ENCODE assay signal across 8 cellular contexts in genomic region chr2:210199186-210199765, GRCh38. TPM values are rescaled to one million over a fixed set of nuclear protein-coding genes. Genes with fewer than 3 reads are reported as not detected.
A peak's percentile ranks its signal among the peaks of the same experiment; 100 is the strongest.
DNase-seq lines count a peak whose midpoint lies in the region; ATAC-seq and TF ChIP-seq lines count a peak whose summit lies in the region.

No MANE protein-coding gene starts in this region.

- no peaks in the 10 kb centered on the region for H3K9me3 Mint-ChIP-seq in HFFc6

- DNase-seq in NCI-H2107 treated with DMSO at 0.1 percent for 48 hours (lab: John Stamatoyannopoulos, UW; ENCODE audit: unreplicated experiment): peak; percentile 66
- DNase-seq in NCI-H2107 (lab: John Stamatoyannopoulos, UW): no peak
- peak; percentile 29 for DNase-seq in HFFc6
- peak; percentile 40 for DNase-seq in OCI-LY7 (ENCODE audit: low spot score)
- peak; percentile 27 to 64 for DNase-seq in erythroblast (lab: John Stamatoyannopoulos, UW)
- DNase-seq in putamen (ENCODE audit: low spot score): peak; percentile 11
- DNase-seq in activated CD4-positive, alpha-beta T cell treated with anti-CD3 and anti-CD28 coated beads for 4 hours: no peak

- peaks cover 14% of the 10 kb centered on the region for H3K4me1 Mint-ChIP-seq in HFFc6 (ENCODE audit: low read depth)

- H3K27ac ChIP-seq in OCI-LY7 (ENCODE audit: low read depth, low read length, poor library complexity, severe bottlenecking): no peak overlapping the region

- no peak overlapping the region for H3K4me3 Mint-ChIP-seq in HFFc6

- H3K36me3 Mint-ChIP-seq in HFFc6 (ENCODE audit: low read depth): no peaks in the 10 kb centered on the region

- POLR2A ChIA-PET in OCI-LY7 (lab: Charles Lee): interaction anchor here (0.8 kb wide), 1 partner anchor 195 kb away, joined by 4 read pairs; no protein-coding TSS in a partner anchor

- no peak overlapping the region for H3K4me3 ChIP-seq in OCI-LY7 (ENCODE audit: low read depth, low read length, poor library complexity, severe bottlenecking)

- H3K4me1 ChIP-seq in OCI-LY7 (ENCODE audit: insufficient read depth, low read length, poor library complexity, severe bottlenecking): no peaks in the 10 kb centered on the region

- peak; percentile 89 for TF ChIP-seq CTCF in HFFc6 (IDR thresholded peaks at IDR 0.05)
- peak; percentile 88 for TF ChIP-seq CTCF in OCI-LY7 (conservative IDR thresholded peaks at IDR 0.05; ENCODE audit: low read length)

- H3K79me2 ChIP-seq in OCI-LY7 (ENCODE audit: insufficient read depth, low read depth, low read length): no peaks in the 10 kb centered on the region

- intact Hi-C loops in OCI-LY7 (cut with micrococcal nuclease; ENCODE audit: unreplicated experiment): loop anchor here (1.0 to 10.0 kb wide), 3 partner anchors 222 to 622 kb away; no protein-coding TSS in a partner anchor

- H2AFZ ChIP-seq in OCI-LY7 (ENCODE audit: low read length): no peak overlapping the region

- no peaks in the 10 kb centered on the region for H3K9me2 ChIP-seq in OCI-LY7 (ENCODE audit: insufficient read depth, low read length)

- CTCF ChIA-PET in OCI-LY7 (lab: Charles Lee; ENCODE audit: unreplicated experiment): interaction anchor here (0.5 to 0.7 kb wide), 2 partner anchors 61 to 230 kb away, joined by 3 read pairs; no protein-coding TSS in a partner anchor

- H3K27ac Mint-ChIP-seq in HFFc6: no peak overlapping the region

- peaks cover 7% of the 10 kb centered on the region; the same call in 1 of the 2 replicates for H3K27me3 Mint-ChIP-seq in HFFc6 (ENCODE audit: insufficient read depth)

- no peak for ATAC-seq in HG03139 (IDR thresholded peaks at IDR 0.05; ENCODE audit: unreplicated experiment)

- H3K4me2 ChIP-seq in OCI-LY7 (ENCODE audit: low read length): no peak overlapping the region

- H3K9me3 ChIP-seq in OCI-LY7 (ENCODE audit: low read length): no peaks in the 10 kb centered on the region

- no peaks in the 10 kb centered on the region for H4K20me1 ChIP-seq in OCI-LY7 (ENCODE audit: insufficient read depth, low read length)

- no peak for TF ChIP-seq POLR2A in erythroblast (IDR thresholded peaks at IDR 0.05; ENCODE audit: low read length)

- BruUV-seq in OCI-LY7 (replicated peaks; lab: Mats Ljungman, UMichigan): no TSS peak

- H3K36me3 ChIP-seq in OCI-LY7 (ENCODE audit: insufficient read depth, low read length): no peaks in the 10 kb centered on the region

RNA-seq across cellular contexts. Expression of gene ACADL, which starts 26.0 kb away (rescaled TPM):
- not detected for total RNA-seq in HFFc6 (2021; fragmentation: NEBNext Ultra II Directional; extraction: Animal tissue kit (Norgen Biotek cat#: 25700))
- total RNA-seq in OCI-LY7 (2014; rRNA removed; shearing (Covaris generic)): not detected in 2 replicates
- not detected in 2 replicates for total RNA-seq in OCI-LY7 (2022)

RNA-seq across cellular contexts. Expression of gene KANSL1L, which starts 28.1 kb away (rescaled TPM):
- 1 to 10 TPM; 3.3 to 6.0 (median 4.8) TPM for total RNA-seq in HFFc6 (2021; fragmentation: NEBNext Ultra II Directional; extraction: Animal tissue kit (Norgen Biotek cat#: 25700))
- 22.8 and 22.9 TPM in 2 replicates for total RNA-seq in OCI-LY7 (2014; rRNA removed; shearing (Covaris generic))
- 22.0 and 29.6 TPM in 2 replicates for total RNA-seq in OCI-LY7 (2022)

Comparison
In these comparisons a context has a peak if more than half of its experiments do, and no peak if none do; other contexts are left out.
1. DNase-seq: peak in NCI-H2107 treated with DMSO at 0.1 percent for 48 hours (single experiment), HFFc6 (single experiment), OCI-LY7 (single experiment), erythroblast (2 of 2) and putamen (single experiment); none in NCI-H2107 (single experiment) and activated CD4-positive, alpha-beta T cell treated with anti-CD3 and anti-CD28 coated beads for 4 hours (0 of 2).